Comparison of ENCODE assay signal across 16 cellular contexts in genomic region chr14:34997762-34998161, GRCh38. TPM values are rescaled to one million over a fixed set of nuclear protein-coding genes. Genes with fewer than 3 reads are reported as not detected.
DNase-seq lines count a peak whose midpoint lies in the region; ATAC-seq lines count a peak whose summit lies in the region.
"Had no signal": no experiment of that assay in that cellular context is flagged by ENCODE, and none has a peak within 500 bp of the region (broad histone marks: within the 10 kb centered on the region; RNA-seq: fewer than 3 reads in every experiment).

No MANE protein-coding gene starts in this region.

- no peak overlapping the region for H3K4me3 Mint-ChIP-seq in activated CD8-positive, alpha-beta T cell treated with anti-CD3 and anti-CD28 coated beads, Interleukin-2, amount 10 ng/mL, durations not matched to agents 7 days and 5 days
- H3K4me3 Mint-ChIP-seq: dendritic cell treated with granulocyte-macrophage colony-stimulating factor and Interleukin-4, amounts not matched to agents 40 ng/mL and 50 ng/mL, for 4 days; type B pancreatic cell had no signal

- POLR2A ChIA-PET in activated CD8-positive, alpha-beta T cell treated with anti-CD3 and anti-CD28 coated beads, Interleukin-2, amount 10 ng/mL, durations not matched to agents 7 days and 5 days (lab: Charles Lee), result interaction anchor here (2.0 kb wide), 1 partner anchor 14 kb away, joined by 5 read pairs; no protein-coding TSS in a partner anchor

- ATAC-seq in GM18520 (IDR thresholded peaks at IDR 0.05; ENCODE audit: unreplicated experiment), result no peak
- no peak for ATAC-seq in activated CD8-positive, alpha-beta T cell treated with anti-CD3 and anti-CD28 coated beads, Interleukin-2, amount 10 ng/mL, durations not matched to agents 7 days and 5 days
- ATAC-seq: SK-N-SH treated with all-trans-retinoic acid at 6 μM for 48 hours had no signal

- H3K9me3 Mint-ChIP-seq in activated CD8-positive, alpha-beta T cell treated with anti-CD3 and anti-CD28 coated beads, Interleukin-2, amount 10 ng/mL, durations not matched to agents 7 days and 5 days (ENCODE audit: insufficient read depth), result no peaks in the 10 kb centered on the region
- H3K9me3 Mint-ChIP-seq: dendritic cell treated with granulocyte-macrophage colony-stimulating factor and Interleukin-4, amounts not matched to agents 40 ng/mL and 50 ng/mL, for 4 days; type B pancreatic cell had no signal

- CTCF ChIA-PET in activated CD8-positive, alpha-beta T cell treated with anti-CD3 and anti-CD28 coated beads, Interleukin-2, amount 10 ng/mL, durations not matched to agents 7 days and 5 days (lab: Charles Lee), result interaction anchor here (1.0 to 2.0 kb wide), 2 partner anchors 16 to 419 kb away, joined by 3 to 9 read pairs; no protein-coding TSS in a partner anchor

- H3K36me3 Mint-ChIP-seq in activated CD8-positive, alpha-beta T cell treated with anti-CD3 and anti-CD28 coated beads, Interleukin-2, amount 10 ng/mL, durations not matched to agents 7 days and 5 days (ENCODE audit: low read depth), result peaks cover 29% of the 10 kb centered on the region

- H3K27ac Mint-ChIP-seq in activated CD8-positive, alpha-beta T cell treated with anti-CD3 and anti-CD28 coated beads, Interleukin-2, amount 10 ng/mL, durations not matched to agents 7 days and 5 days, result no peak overlapping the region
- H3K27ac Mint-ChIP-seq: dendritic cell treated with granulocyte-macrophage colony-stimulating factor and Interleukin-4, amounts not matched to agents 40 ng/mL and 50 ng/mL, for 4 days had no signal

- H3K4me1 Mint-ChIP-seq in activated CD8-positive, alpha-beta T cell treated with anti-CD3 and anti-CD28 coated beads, Interleukin-2, amount 10 ng/mL, durations not matched to agents 7 days and 5 days (ENCODE audit: low read depth), result peaks cover 8% of the 10 kb centered on the region

- H3K27me3 Mint-ChIP-seq in activated CD8-positive, alpha-beta T cell treated with anti-CD3 and anti-CD28 coated beads, Interleukin-2, amount 10 ng/mL, durations not matched to agents 7 days and 5 days (ENCODE audit: low read depth), result no peaks in the 10 kb centered on the region
- H3K27me3 Mint-ChIP-seq: dendritic cell treated with granulocyte-macrophage colony-stimulating factor and Interleukin-4, amounts not matched to agents 40 ng/mL and 50 ng/mL, for 4 days; type B pancreatic cell had no signal

- DNase-seq in D341Med (ENCODE audit: low spot score), result peak; percentile 30
- DNase-seq in NCI-H1417 treated with DMSO at 0.1 percent for 48 hours (lab: John Stamatoyannopoulos, UW), result peak; percentile 24
- peak; percentile 17 for DNase-seq in astrocyte of the hippocampus (ENCODE audit: low read depth, low spot score)
- peak; percentile 24 to 45 for DNase-seq in lung microvascular endothelial cell (ENCODE audit: low read depth in 2 of 2)
- DNase-seq in activated CD8-positive, alpha-beta T cell treated with anti-CD3 and anti-CD28 coated beads, Interleukin-2, amount 10 ng/mL, durations not matched to agents 7 days and 5 days, result no peak
- DNase-seq in DMS153 treated with DMSO at 0.1 percent for 48 hours (lab: John Stamatoyannopoulos, UW; ENCODE audit: unreplicated experiment), result no peak
- DNase-seq in NCI-H748 (lab: John Stamatoyannopoulos, UW; ENCODE audit: unreplicated experiment), result no peak
- DNase-seq: activated CD8-positive, alpha-beta memory T cell treated with anti-CD3 and anti-CD28 coated beads for 24 hours; activated effector memory CD4-positive, alpha-beta T cell treated with Interleukin-2 at 50 U/mL for 16 hours; MG63; OCI-M1; sigmoid colon had no signal

RNA-seq across cellular contexts. Expression of gene SRP54, which starts 15.0 kb away (rescaled TPM):
- 44.9 and 51.0 TPM in 2 replicates for total RNA-seq in lung microvascular endothelial cell
- total RNA-seq in activated CD8-positive, alpha-beta T cell treated with anti-CD3 and anti-CD28 coated beads, Interleukin-2, amount 10 ng/mL, durations not matched to agents 7 days and 5 days, result 10 to 100 TPM; 58.6 to 61.6 TPM

RNA-seq across cellular contexts. Expression of gene FAM177A1, which starts 48.3 kb away (rescaled TPM):
- total RNA-seq in lung microvascular endothelial cell, result 30.6 and 32.7 TPM in 2 replicates
- total RNA-seq in activated CD8-positive, alpha-beta T cell treated with anti-CD3 and anti-CD28 coated beads, Interleukin-2, amount 10 ng/mL, durations not matched to agents 7 days and 5 days, result 10 to 100 TPM; 40.5 to 41.5 TPM

Comparison
In these comparisons a context has a peak if more than half of its experiments do, and no peak if none do; other contexts are left out.
1. DNase-seq: peak in D341Med (single experiment), NCI-H1417 treated with DMSO at 0.1 percent for 48 hours (single experiment), astrocyte of the hippocampus (single experiment) and lung microvascular endothelial cell (2 of 2); none in activated CD8-positive, alpha-beta T cell treated with anti-CD3 and anti-CD28 coated beads, Interleukin-2, amount 10 ng/mL, durations not matched to agents 7 days and 5 days (single experiment), DMS153 treated with DMSO at 0.1 percent for 48 hours (single experiment) and NCI-H748 (single experiment).